13 cellular contexts compared by ENCODE assay signal in genomic region chr7:100265851-100266250, GRCh38. TPM values are rescaled to one million over a fixed set of nuclear protein-coding genes. Genes with fewer than 3 reads are reported as not detected.
DNase-seq lines count a peak whose midpoint lies in the region; ATAC-seq and TF ChIP-seq lines count a peak whose summit lies in the region.
"Not testable (repeated sequence)": the region's sequence is repeated elsewhere in the genome, so short reads cannot be mapped to it uniquely, and the experiment has no call there.
"Had no signal": no experiment of that assay in that cellular context is flagged by ENCODE, and none has a peak within 500 bp of the region (broad histone marks: within the 10 kb centered on the region; RNA-seq: fewer than 3 reads in every experiment).

No MANE protein-coding gene starts in this region.

- H3K4me1 ChIP-seq in body of pancreas: peaks cover 37% of the 10 kb centered on the region

- not testable (repeated sequence) for H3K36me3 ChIP-seq in body of pancreas (replicated peaks in 1 of 2; ENCODE audit: insufficient read depth in 1 of 2, low read depth in 2 of 2)

- H3K27me3 ChIP-seq in body of pancreas: not testable (repeated sequence)

- not testable (repeated sequence) for TF ChIP-seq POLR2A in body of pancreas (IDR thresholded peaks at IDR 0.05)

- H3K27ac ChIP-seq in body of pancreas: peak overlapping the region in 3 of 4 donors; percentile 52 to 75 (median 73)

- TF ChIP-seq CTCF in body of pancreas (IDR thresholded peaks at IDR 0.05): not testable (repeated sequence)

- not testable (repeated sequence) for H3K4me3 Mint-ChIP-seq in T-helper 2 cell treated with Interferon-gamma antibody and Interleukin-4, amounts not matched to agents 5 μg/mL and 100 μg/mL, for 36 hours; stimulated activated effector memory CD8-positive, alpha-beta T cell treated with anti-CD3 and anti-CD28 coated beads, Interleukin-12 subunit alpha, Interleukin-12 subunit beta, amount 100 ng/mL, for 72 hours

- DNase-seq in GM04503 (ENCODE audit: low read depth): peak; percentile 27
- DNase-seq in NCI-H226: peak; percentile 15
- DNase-seq in T-helper 2 cell treated with Interferon-gamma antibody and Interleukin-4, amounts not matched to agents 5 μg/mL and 100 μg/mL, for 36 hours (ENCODE audit: low spot score); body of pancreas; Right ventricle myocardium inferior (ENCODE audit: missing footprints); stimulated activated effector memory CD8-positive, alpha-beta T cell treated with anti-CD3 and anti-CD28 coated beads, Interleukin-12 subunit alpha, Interleukin-12 subunit beta, amount 100 ng/mL, for 72 hours (ENCODE audit: low spot score in 2 of 2): not testable (repeated sequence)
- DNase-seq in myocyte (ENCODE audit: low read depth): peak; percentile 31

- H3K9me3 Mint-ChIP-seq in T-helper 2 cell treated with Interferon-gamma antibody and Interleukin-4, amounts not matched to agents 5 μg/mL and 100 μg/mL, for 36 hours; stimulated activated effector memory CD8-positive, alpha-beta T cell treated with anti-CD3 and anti-CD28 coated beads, Interleukin-12 subunit alpha, Interleukin-12 subunit beta, amount 100 ng/mL, for 72 hours: not testable (repeated sequence)

- H3K27me3 Mint-ChIP-seq in T-helper 2 cell treated with Interferon-gamma antibody and Interleukin-4, amounts not matched to agents 5 μg/mL and 100 μg/mL, for 36 hours (ENCODE audit: low read depth): not testable (repeated sequence)

- H3K4me3 ChIP-seq in body of pancreas: not testable (repeated sequence)

- H3K36me3 Mint-ChIP-seq in T-helper 2 cell treated with Interferon-gamma antibody and Interleukin-4, amounts not matched to agents 5 μg/mL and 100 μg/mL, for 36 hours (ENCODE audit: low read depth): not testable (repeated sequence)
- H3K36me3 Mint-ChIP-seq in stimulated activated effector memory CD8-positive, alpha-beta T cell treated with anti-CD3 and anti-CD28 coated beads, Interleukin-12 subunit alpha, Interleukin-12 subunit beta, amount 100 ng/mL, for 72 hours: peaks cover 15% of the 10 kb centered on the region

- WGBS in body of pancreas, 2 donors: 80 to 90% methylated on average over 5 of the region's 5 CpGs

- not testable (repeated sequence) for H3K9me3 ChIP-seq in body of pancreas

- not testable (repeated sequence) for ATAC-seq in body of pancreas; stimulated activated effector memory CD8-positive, alpha-beta T cell treated with anti-CD3 and anti-CD28 coated beads, Interleukin-12 subunit alpha, Interleukin-12 subunit beta, amount 100 ng/mL, for 72 hours
- peak; percentile 44 for ATAC-seq in Right ventricle myocardium inferior

- H3K27ac Mint-ChIP-seq in T-helper 2 cell treated with Interferon-gamma antibody and Interleukin-4, amounts not matched to agents 5 μg/mL and 100 μg/mL, for 36 hours: peak overlapping the region; percentile 9
- peak overlapping the region; percentile 30 for H3K27ac Mint-ChIP-seq in stimulated activated effector memory CD8-positive, alpha-beta T cell treated with anti-CD3 and anti-CD28 coated beads, Interleukin-12 subunit alpha, Interleukin-12 subunit beta, amount 100 ng/mL, for 72 hours

- intact Hi-C loops in body of pancreas (cut with DNase I); Right ventricle myocardium inferior (cut with DNase I): not testable (repeated sequence)

- H3K4me1 Mint-ChIP-seq in T-helper 2 cell treated with Interferon-gamma antibody and Interleukin-4, amounts not matched to agents 5 μg/mL and 100 μg/mL, for 36 hours (ENCODE audit: low read depth): not testable (repeated sequence)
- H3K4me1 Mint-ChIP-seq in stimulated activated effector memory CD8-positive, alpha-beta T cell treated with anti-CD3 and anti-CD28 coated beads, Interleukin-12 subunit alpha, Interleukin-12 subunit beta, amount 100 ng/mL, for 72 hours: peaks cover 26% of the 10 kb centered on the region

RNA-seq across cellular contexts. Expression of gene SPDYE3, which starts 41.7 kb away (rescaled TPM):
- total RNA-seq in body of pancreas: not detected
- not detected for total RNA-seq in Right ventricle myocardium inferior
- not detected in 2 replicates for total RNA-seq in myocyte
- 5.0 TPM for polyA plus RNA-seq in myocyte (2012)
- total RNA-seq: CD4-positive, CD25-positive, alpha-beta regulatory T cell; Daoy; GM12878; H7; HT-29; MCF 10A had no signal

RNA-seq across cellular contexts. Expression of gene PVRIG, which starts 46.1 kb away (rescaled TPM):
- total RNA-seq in body of pancreas (1 to 10 TPM in 1 of 2 donors, under 1 TPM in 1; 0.78 to 4.0 TPM), Right ventricle myocardium inferior (not detected), myocyte (not detected in 2 replicates)
- polyA plus RNA-seq in myocyte (2012): 1.7 TPM
- total RNA-seq: Daoy, H7, HT-29, MCF 10A had no signal
